ENCODE assay signal across 19 cellular contexts in the genomic region with DNA sequence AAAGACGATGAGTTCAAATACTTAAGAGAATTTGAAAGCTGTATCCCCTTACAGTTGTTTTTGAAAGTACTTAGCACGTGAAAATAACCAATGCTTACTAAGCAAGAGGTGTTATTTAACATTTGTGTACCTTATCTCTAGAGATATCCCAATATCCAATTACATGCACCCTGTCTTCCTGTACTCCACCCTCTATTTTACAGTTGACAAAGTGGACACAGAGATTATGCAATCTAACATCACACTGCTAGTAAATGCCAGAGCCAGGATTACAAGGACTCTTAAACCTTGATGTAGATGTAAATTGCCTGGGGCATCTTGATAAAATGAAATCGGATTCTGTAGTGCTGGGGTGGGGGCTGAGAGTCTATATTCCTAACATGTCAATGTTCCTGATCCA.
DNase-seq lines count a peak whose midpoint lies in the region; ATAC-seq and TF ChIP-seq lines count a peak whose summit lies in the region.
"Had no signal": no experiment of that assay in that cellular context is flagged by ENCODE, and none has a peak within 500 bp of the region (broad histone marks: within the 10 kb centered on the region; RNA-seq: fewer than 3 reads in every experiment).

No MANE protein-coding gene starts in this region.

- ATAC-seq in IMR-90 (ENCODE audit: low read depth) (no peak), GM21447 (IDR thresholded peaks at IDR 0.05; ENCODE audit: unreplicated experiment) (no peak)
- ATAC-seq: activated CD4-positive, alpha-beta T cell treated with anti-CD3 and anti-CD28 coated beads for 36 hours; activated CD8-positive, alpha-beta memory T cell treated with anti-CD3 and anti-CD28 coated beads, Interleukin-2, amount 10 ng/mL, durations not matched to agents 7 days and 5 days; activated naive CD8-positive, alpha-beta T cell treated with anti-CD3 and anti-CD28 coated beads, Interleukin-2, amount 50 U/mL, for 24 hours had no signal

- peak overlapping the region; percentile 79; the same call in 1 of the 2 replicates for H2BK120ac ChIP-seq in IMR-90 (ENCODE audit: low read depth, low read length)

- intact Hi-C loops in IMR-90 (cut with micrococcal nuclease): no loop called here
- intact Hi-C loops in CD4-positive, alpha-beta memory T cell (cut with micrococcal nuclease): no loop called here

- H3K27ac ChIP-seq in IMR-90 (ENCODE audit: insufficient read depth, low read length): no peak overlapping the region
- no peak overlapping the region for H3K27ac ChIP-seq in CD4-positive, alpha-beta memory T cell (ENCODE audit: low read depth, low read length)
- H3K27ac ChIP-seq: RWPE1 had no signal

- no peak overlapping the region; the same call in 1 of the 2 replicates for H3K23ac ChIP-seq in IMR-90 (ENCODE audit: low read depth, low read length)

- no peaks in the 10 kb centered on the region for H3K9me3 Mint-ChIP-seq in CD4-positive, alpha-beta memory T cell
- H3K9me3 Mint-ChIP-seq: activated naive CD8-positive, alpha-beta T cell treated with anti-CD3 and anti-CD28 coated beads, Interleukin-2, amount 50 U/mL, for 24 hours; activated T-helper 2 cell treated with anti-CD3 and anti-CD28 coated beads, Interferon-gamma antibody, Interleukin-2, Interleukin-4, amounts not matched to agents 10 μg/mL and 5 μg/mL and 100 μg/mL, durations not matched to agents 14 hours and 24 hours and 36 hours; dendritic cell treated with granulocyte-macrophage colony-stimulating factor and Interleukin-4, amounts not matched to agents 40 ng/mL and 50 ng/mL, for 4 days had no signal

- H3K4me2 ChIP-seq in IMR-90 (ENCODE audit: low read depth, low read length): no peak overlapping the region; the same call in 1 of the 2 replicates

- H2AFZ ChIP-seq in IMR-90 (replicated peaks; ENCODE audit: low read length, poor library complexity): no peak overlapping the region

- WGBS in IMR-90 (ENCODE audit: extremely low coverage in 2 of 2, insufficient read length in 1 of 2), 2 experiments: no CpG with 5 or more reads among the region's 3 CpGs

- in situ Hi-C loops in IMR-90 (cut with MboI; ENCODE audit: low sequenced_read_pairs): no loop called here
- in situ Hi-C loops in ACHN (cut with HindIII; ENCODE audit: low pct_ligation_motif_present, low pct_unique_long_range_greater_than_20kb, low sequenced_read_pairs): no loop called here

- H3K27me3 ChIP-seq in IMR-90 (ENCODE audit: control insufficient read depth, insufficient read depth, low read length): no peaks in the 10 kb centered on the region
- no peaks in the 10 kb centered on the region for H3K27me3 ChIP-seq in CD4-positive, alpha-beta memory T cell (ENCODE audit: insufficient read depth, low read length)

- no peak overlapping the region for H3K27ac Mint-ChIP-seq in CD4-positive, alpha-beta memory T cell
- H3K27ac Mint-ChIP-seq: activated CD4-positive, alpha-beta T cell treated with anti-CD3 and anti-CD28 coated beads for 36 hours; activated CD8-positive, alpha-beta memory T cell treated with anti-CD3 and anti-CD28 coated beads, Interleukin-2, amount 10 ng/mL, durations not matched to agents 7 days and 5 days; activated naive CD8-positive, alpha-beta T cell treated with anti-CD3 and anti-CD28 coated beads, Interleukin-2, amount 50 U/mL, for 24 hours; activated T-helper 2 cell treated with anti-CD3 and anti-CD28 coated beads, Interferon-gamma antibody, Interleukin-2, Interleukin-4, amounts not matched to agents 10 μg/mL and 5 μg/mL and 100 μg/mL, durations not matched to agents 14 hours and 24 hours and 36 hours; CD4-positive, CD25-positive, alpha-beta regulatory T cell; dendritic cell treated with granulocyte-macrophage colony-stimulating factor and Interleukin-4, amounts not matched to agents 40 ng/mL and 50 ng/mL, for 4 days had no signal

- peak overlapping the region; percentile 12 to 43; a peak in 2 of 4 replicates for H4K8ac ChIP-seq in IMR-90 (ENCODE audit: low read depth in 2 of 2, low read length in 2 of 2)

- peak; percentile 14 for DNase-seq in EH (ENCODE audit: low read depth)
- peak; percentile 4 for DNase-seq in IMR-90
- peak; percentile 23 for DNase-seq in NCI-H69 (lab: John Stamatoyannopoulos, UW)
- DNase-seq in fibroblast of the aortic adventitia (ENCODE audit: low read depth): peak; percentile 37
- DNase-seq in CD4-positive, alpha-beta memory T cell: no peak
- DNase-seq in ACHN: no peak
- no peak for DNase-seq in activated CD8-positive, alpha-beta memory T cell treated with anti-CD3 and anti-CD28 coated beads for 24 hours
- DNase-seq: activated CD4-positive, alpha-beta T cell treated with anti-CD3 and anti-CD28 coated beads for 36 hours; activated CD8-positive, alpha-beta memory T cell treated with anti-CD3 and anti-CD28 coated beads, Interleukin-2, amount 10 ng/mL, durations not matched to agents 7 days and 5 days; activated naive CD8-positive, alpha-beta T cell treated with anti-CD3 and anti-CD28 coated beads, Interleukin-2, amount 50 U/mL, for 24 hours; CD4-positive, CD25-positive, alpha-beta regulatory T cell; kidney glomerular epithelial cell; midbrain; NCI-H1436 treated with DMSO at 0.1 percent for 48 hours; stimulated activated naive CD4-positive, alpha-beta T cell had no signal

- CTCF ChIA-PET in IMR-90 (lab: Yijun Ruan, JAX): no interaction called here
- CTCF ChIA-PET in CD4-positive, alpha-beta memory T cell (lab: Charles Lee; ENCODE audit: partially characterized antibody): no interaction called here

- H3K4me3 ChIP-seq in IMR-90 (ENCODE audit: insufficient read depth, low read depth, low read length) (no peak overlapping the region), fibroblast of the aortic adventitia (ENCODE audit: low read depth, low read length) (no peak overlapping the region)
- H3K4me3 ChIP-seq in CD4-positive, alpha-beta memory T cell (ENCODE audit: low read length in 2 of 2): no peak overlapping the region

- H3K27me3 Mint-ChIP-seq in CD4-positive, alpha-beta memory T cell: no peaks in the 10 kb centered on the region
- H3K27me3 Mint-ChIP-seq: activated CD4-positive, alpha-beta T cell treated with anti-CD3 and anti-CD28 coated beads for 36 hours; activated CD8-positive, alpha-beta memory T cell treated with anti-CD3 and anti-CD28 coated beads, Interleukin-2, amount 10 ng/mL, durations not matched to agents 7 days and 5 days; activated naive CD8-positive, alpha-beta T cell treated with anti-CD3 and anti-CD28 coated beads, Interleukin-2, amount 50 U/mL, for 24 hours; CD4-positive, CD25-positive, alpha-beta regulatory T cell; dendritic cell treated with granulocyte-macrophage colony-stimulating factor and Interleukin-4, amounts not matched to agents 40 ng/mL and 50 ng/mL, for 4 days had no signal

- no peaks in the 10 kb centered on the region for H3K9me1 ChIP-seq in IMR-90 (ENCODE audit: insufficient read depth, low read length)

- no peak overlapping the region for H2AK9ac ChIP-seq in IMR-90 (replicated peaks; ENCODE audit: low read depth, low read length, poor library complexity)

- H3K18ac ChIP-seq in IMR-90 (ENCODE audit: low read depth, low read length): peak overlapping the region; percentile 65; the same call in 1 of the 2 replicates

- peak overlapping the region; percentile 5; the same call in 1 of the 2 replicates for H3K56ac ChIP-seq in IMR-90 (ENCODE audit: extremely low read depth, insufficient read depth, low read length)

- peaks cover 0 to 4% of the 10 kb centered on the region in 2 experiments; a peak in 1 of 4 replicates for H3K79me1 ChIP-seq in IMR-90 (ENCODE audit: low read depth in 1 of 2, low read length in 2 of 2)

- no peak overlapping the region; the same call in 1 of the 2 replicates for H2AK5ac ChIP-seq in IMR-90 (ENCODE audit: low read depth, low read length)

- no peak for TF ChIP-seq CTCF in IMR-90 (conservative IDR thresholded peaks at IDR 0.05; ENCODE audit: low read depth, low read length)
- no peak for TF ChIP-seq CTCF in fibroblast of the aortic adventitia (IDR thresholded peaks at IDR 0.05; ENCODE audit: insufficient read depth, low read length)

- dilution Hi-C loops in IMR-90 (cut with HindIII; ENCODE audit: low sequenced_read_pairs, unreplicated experiment): no loop called here

- no peaks in the 10 kb centered on the region for H3K9me3 ChIP-seq in IMR-90 (ENCODE audit: control insufficient read depth, insufficient read depth, low read length)
- no peaks in the 10 kb centered on the region for H3K9me3 ChIP-seq in CD4-positive, alpha-beta memory T cell (ENCODE audit: control insufficient read depth in 1 of 2, low read length in 2 of 2)

- H3K4me1 Mint-ChIP-seq in CD4-positive, alpha-beta memory T cell: no peaks in the 10 kb centered on the region
- H3K4me1 Mint-ChIP-seq: activated CD4-positive, alpha-beta T cell treated with anti-CD3 and anti-CD28 coated beads for 36 hours; activated CD8-positive, alpha-beta memory T cell treated with anti-CD3 and anti-CD28 coated beads, Interleukin-2, amount 10 ng/mL, durations not matched to agents 7 days and 5 days; activated naive CD8-positive, alpha-beta T cell treated with anti-CD3 and anti-CD28 coated beads, Interleukin-2, amount 50 U/mL, for 24 hours; CD4-positive, CD25-positive, alpha-beta regulatory T cell had no signal

- no TSS peak for BruUV-seq in IMR-90 (replicated peaks; lab: Mats Ljungman, UMichigan)

- H3K9ac ChIP-seq in IMR-90 (ENCODE audit: low read depth, low read length): no peak overlapping the region

- POLR2A ChIA-PET in IMR-90 (lab: Charles Lee; ENCODE audit: unreplicated experiment): no interaction called here
- POLR2A ChIA-PET in CD4-positive, alpha-beta memory T cell (lab: Charles Lee; ENCODE audit: partially characterized antibody): no interaction called here

- TF ChIP-seq RAD21 in IMR-90 (IDR thresholded peaks at IDR 0.05; ENCODE audit: low read length): no peak

- no peak overlapping the region for H3K4me3 Mint-ChIP-seq in CD4-positive, alpha-beta memory T cell
- H3K4me3 Mint-ChIP-seq: activated CD4-positive, alpha-beta T cell treated with anti-CD3 and anti-CD28 coated beads for 36 hours; activated CD8-positive, alpha-beta memory T cell treated with anti-CD3 and anti-CD28 coated beads, Interleukin-2, amount 10 ng/mL, durations not matched to agents 7 days and 5 days; activated naive CD8-positive, alpha-beta T cell treated with anti-CD3 and anti-CD28 coated beads, Interleukin-2, amount 50 U/mL, for 24 hours; CD4-positive, CD25-positive, alpha-beta regulatory T cell; dendritic cell treated with granulocyte-macrophage colony-stimulating factor and Interleukin-4, amounts not matched to agents 40 ng/mL and 50 ng/mL, for 4 days had no signal

- TF ChIP-seq POLR2A in IMR-90 (IDR thresholded peaks at IDR 0.05; ENCODE audit: low read depth, low read length): no peak

- H3K36me3 Mint-ChIP-seq in CD4-positive, alpha-beta memory T cell: peaks cover 10 to 15% of the 10 kb centered on the region in 2 donors

- H4K20me1 ChIP-seq in IMR-90 (ENCODE audit: insufficient read depth, low read length): no peaks in the 10 kb centered on the region

- H3K14ac ChIP-seq in IMR-90 (replicated peaks; ENCODE audit: low read depth, low read length): peak overlapping the region; percentile 6; the same call in 1 of the 2 replicates

- peak overlapping the region; percentile 19; the same call in 1 of the 2 replicates for H3K4ac ChIP-seq in IMR-90 (ENCODE audit: low read depth, low read length)

- H2BK20ac ChIP-seq in IMR-90 (ENCODE audit: low read depth, low read length): peak overlapping the region; percentile 28; the same call in 1 of the 2 replicates

- peaks cover 9% of the 10 kb centered on the region for H3K4me1 ChIP-seq in IMR-90 (ENCODE audit: control insufficient read depth, insufficient read depth, low read length)
- H3K4me1 ChIP-seq in CD4-positive, alpha-beta memory T cell (ENCODE audit: insufficient read depth, low read length): no peaks in the 10 kb centered on the region

- H4K91ac ChIP-seq in IMR-90 (ENCODE audit: insufficient read depth, low read depth, low read length): peak overlapping the region; percentile 20; the same call in 1 of the 2 replicates

- no peak overlapping the region for H4K5ac ChIP-seq in IMR-90 (ENCODE audit: low read depth, low read length)

- no peak overlapping the region for H2BK5ac ChIP-seq in IMR-90 (ENCODE audit: low read depth, low read length, poor library complexity, severe bottlenecking)

- H3K36me3 ChIP-seq in IMR-90 (ENCODE audit: control insufficient read depth, insufficient read depth, low read length): no peaks in the 10 kb centered on the region
- no peaks in the 10 kb centered on the region for H3K36me3 ChIP-seq in CD4-positive, alpha-beta memory T cell (ENCODE audit: insufficient read depth, low read length)

- H2BK15ac ChIP-seq in IMR-90 (ENCODE audit: low read depth, low read length): peak overlapping the region; percentile 69; the same call in 1 of the 3 replicates

Comparison
In these comparisons a context has a peak if more than half of its experiments do, and no peak if none do; other contexts are left out.
1. DNase-seq: peak in EH (single experiment), IMR-90 (single experiment), NCI-H69 (single experiment) and fibroblast of the aortic adventitia (single experiment); none in CD4-positive, alpha-beta memory T cell (0 of 5), ACHN (single experiment) and activated CD8-positive, alpha-beta memory T cell treated with anti-CD3 and anti-CD28 coated beads for 24 hours (single experiment).